8 cellular contexts compared by ENCODE assay signal in genomic region chr22:39348909-39349505, GRCh38. TPM values are rescaled to one million over a fixed set of nuclear protein-coding genes. Genes with fewer than 3 reads are reported as not detected.
A peak's percentile ranks its signal among the peaks of the same experiment; 100 is the strongest.
DNase-seq lines count a peak whose midpoint lies in the region; ATAC-seq and TF ChIP-seq lines count a peak whose summit lies in the region.

No MANE protein-coding gene starts in this region.

- in situ Hi-C loops in gastrocnemius medialis (cut with MboI; ENCODE audit: low sequenced_read_pairs in 4 of 4) = no loop called here

- H3K27ac ChIP-seq in C4-2B (peak overlapping the region; percentile 48; the same call in 1 of the 2 replicates), KMS-11 (no peak overlapping the region), right cardiac atrium (ENCODE audit: low read length) (peak overlapping the region; percentile 14), gastrocnemius medialis (peak overlapping the region in 3 of 4 donors; percentile 31 to 51 (median 35))

- H3K4me2 ChIP-seq in KMS-11 = peak overlapping the region; percentile 36; the same call in 1 of the 2 replicates

- no peaks in the 10 kb centered on the region for H3K9me3 Mint-ChIP-seq in activated T-helper 17 cell treated with anti-CD3 and anti-CD28 coated beads, Interleukin-2, amount 50 U/mL, for 72 hours

- 19% methylated on average over 11 of the region's 11 CpGs for WGBS in right cardiac atrium

- no peak overlapping the region for H3K27ac Mint-ChIP-seq in activated T-helper 17 cell treated with anti-CD3 and anti-CD28 coated beads, Interleukin-2, amount 50 U/mL, for 72 hours

- DNase-seq in right cardiac atrium (peak in 2 of 3 donors; percentile 75 to 76), gastrocnemius medialis (no peak), NCI-H187 treated with DMSO at 0.1 percent for 48 hours (lab: John Stamatoyannopoulos, UW) (no peak)
- no peak for DNase-seq in stimulated activated CD4-positive, alpha-beta T cell treated with anti-CD3 and anti-CD28 coated beads, Interleukin-2, amount 100 ng/mL, for 24 hours

- no peaks in the 10 kb centered on the region for H4K20me1 ChIP-seq in KMS-11 (ENCODE audit: insufficient read depth)

- H3K9me3 ChIP-seq in right cardiac atrium (ENCODE audit: control insufficient read depth, low read length) = no peaks in the 10 kb centered on the region
- H3K9me3 ChIP-seq in gastrocnemius medialis = no peaks in the 10 kb centered on the region

- H3K79me2 ChIP-seq in KMS-11 (ENCODE audit: insufficient read depth, low read depth) = no peaks in the 10 kb centered on the region

- no peak for ATAC-seq in activated T-helper 17 cell treated with anti-CD3 and anti-CD28 coated beads, Interleukin-2, amount 50 U/mL, for 72 hours (replicated peaks)
- ATAC-seq in right cardiac atrium (peak; percentile 45 to 47), gastrocnemius medialis (no peak), GM19455 (IDR thresholded peaks at IDR 0.05; ENCODE audit: unreplicated experiment) (no peak)

- no peaks in the 10 kb centered on the region for H3K4me1 Mint-ChIP-seq in activated T-helper 17 cell treated with anti-CD3 and anti-CD28 coated beads, Interleukin-2, amount 50 U/mL, for 72 hours

- no peak for TF ChIP-seq POLR2A in gastrocnemius medialis (IDR thresholded peaks at IDR 0.05)

- H3K27me3 ChIP-seq in KMS-11 (ENCODE audit: insufficient read depth, low read depth) (0 out of 2 replicates have a peak, but pooled peaks cover 4% of the 10 kb centered on the region), right cardiac atrium (ENCODE audit: control insufficient read depth, insufficient read depth) (no peaks in the 10 kb centered on the region), gastrocnemius medialis (no peaks in the 10 kb centered on the region)

- H3K4me1 ChIP-seq in KMS-11 (ENCODE audit: low read depth, poor library complexity, severe bottlenecking) (no peaks in the 10 kb centered on the region), right cardiac atrium (ENCODE audit: control insufficient read depth, insufficient read depth, low read length) (peaks cover 2% of the 10 kb centered on the region), gastrocnemius medialis (peaks cover 9 to 12% of the 10 kb centered on the region in 2 donors)

- H3K36me3 Mint-ChIP-seq in activated T-helper 17 cell treated with anti-CD3 and anti-CD28 coated beads, Interleukin-2, amount 50 U/mL, for 72 hours (ENCODE audit: low read depth) = no peaks in the 10 kb centered on the region

- peak overlapping the region; percentile 88 for H2AFZ ChIP-seq in KMS-11 (ENCODE audit: low read depth)

- H3K36me3 ChIP-seq in KMS-11 (ENCODE audit: insufficient read depth) (no peaks in the 10 kb centered on the region), gastrocnemius medialis (no peaks in the 10 kb centered on the region)

- no peak for TF ChIP-seq CTCF in C4-2B (conservative IDR thresholded peaks at IDR 0.05)
- no peak for TF ChIP-seq CTCF in KMS-11 (conservative IDR thresholded peaks at IDR 0.05; ENCODE audit: low read depth, low read length)
- no peak for TF ChIP-seq CTCF in gastrocnemius medialis (IDR thresholded peaks at IDR 0.05 in 4 of 5, conservative IDR thresholded peaks at IDR 0.05 in 1 of 5)

- peaks cover 21% of the 10 kb centered on the region for H3K27me3 Mint-ChIP-seq in activated T-helper 17 cell treated with anti-CD3 and anti-CD28 coated beads, Interleukin-2, amount 50 U/mL, for 72 hours

- H3K4me3 Mint-ChIP-seq in activated T-helper 17 cell treated with anti-CD3 and anti-CD28 coated beads, Interleukin-2, amount 50 U/mL, for 72 hours = peak overlapping the region; percentile 64

- no peak overlapping the region for H3K4me3 ChIP-seq in KMS-11 (IDR thresholded peaks at IDR 0.05; ENCODE audit: insufficient read depth, low read depth, low read length)
- peak overlapping the region; percentile 59 for H3K4me3 ChIP-seq in right cardiac atrium (ENCODE audit: low read length)
- peak overlapping the region; percentile 50 to 83 (median 66) for H3K4me3 ChIP-seq in gastrocnemius medialis

- intact Hi-C loops in right cardiac atrium (cut with DNase I) = loop anchor here in 1 of 4 donors (10.0 kb wide), 1 partner anchor 176 kb away; the partner anchor contains the start of gene ATF4
- intact Hi-C loops in gastrocnemius medialis (cut with DNase I; ENCODE audit: low total_unique reads) = loop anchor here (1.0 to 10.0 kb wide), 2 partner anchors 30 to 284 kb away; partner anchors contain the start of gene RPL3

- no peak overlapping the region for H3K9ac ChIP-seq in KMS-11

RNA-seq across cellular contexts. Expression of gene SYNGR1, which starts 0.8 kb away (rescaled TPM):
- total RNA-seq in activated T-helper 17 cell treated with anti-CD3 and anti-CD28 coated beads, Interleukin-2, amount 50 U/mL, for 72 hours = not detected
- total RNA-seq in right cardiac atrium (10 to 100 TPM; 66.4 to 82.0 (median 70.5) TPM), gastrocnemius medialis (10 to 100 TPM in 2 of 4 donors, 1 to 10 TPM in 2; 2.8 to 17.2 (median 9.7) TPM)
- polyA plus RNA-seq in right cardiac atrium = 101 TPM

RNA-seq across cellular contexts. Expression of gene RPL3, which starts 29.6 kb away (rescaled TPM):
- 1,000 to 10,000 TPM; 2,256 to 2,974 TPM for total RNA-seq in activated T-helper 17 cell treated with anti-CD3 and anti-CD28 coated beads, Interleukin-2, amount 50 U/mL, for 72 hours
- total RNA-seq in right cardiac atrium (1,000 to 10,000 TPM in 2 of 4 donors, 100 to 1,000 TPM in 2; 948 to 1,416 (median 984) TPM), gastrocnemius medialis (100 to 1,000 TPM; 261 to 680 (median 391) TPM)
- polyA plus RNA-seq in right cardiac atrium = 1,325 TPM

RNA-seq across cellular contexts. Expression of gene TAB1, which starts 50.6 kb away (rescaled TPM):
- 10 to 100 TPM; 15.2 to 20.9 TPM for total RNA-seq in activated T-helper 17 cell treated with anti-CD3 and anti-CD28 coated beads, Interleukin-2, amount 50 U/mL, for 72 hours
- total RNA-seq in right cardiac atrium (10 to 100 TPM; 14.9 to 18.7 (median 17.3) TPM), gastrocnemius medialis (10 to 100 TPM; 13.3 to 16.3 (median 14.8) TPM)
- 16.2 TPM for polyA plus RNA-seq in right cardiac atrium

Comparison
In these comparisons a context has a peak if more than half of its experiments do, and no peak if none do; other contexts are left out.
1. ATAC-seq: peak in right cardiac atrium (2 of 2); none in activated T-helper 17 cell treated with anti-CD3 and anti-CD28 coated beads, Interleukin-2, amount 50 U/mL, for 72 hours (single experiment), gastrocnemius medialis (0 of 2) and GM19455 (single experiment).
2. DNase-seq: peak in right cardiac atrium (2 of 3); none in gastrocnemius medialis (0 of 2), stimulated activated CD4-positive, alpha-beta T cell treated with anti-CD3 and anti-CD28 coated beads, Interleukin-2, amount 100 ng/mL, for 24 hours (0 of 2) and NCI-H187 treated with DMSO at 0.1 percent for 48 hours (single experiment).